In the genomic region with DNA sequence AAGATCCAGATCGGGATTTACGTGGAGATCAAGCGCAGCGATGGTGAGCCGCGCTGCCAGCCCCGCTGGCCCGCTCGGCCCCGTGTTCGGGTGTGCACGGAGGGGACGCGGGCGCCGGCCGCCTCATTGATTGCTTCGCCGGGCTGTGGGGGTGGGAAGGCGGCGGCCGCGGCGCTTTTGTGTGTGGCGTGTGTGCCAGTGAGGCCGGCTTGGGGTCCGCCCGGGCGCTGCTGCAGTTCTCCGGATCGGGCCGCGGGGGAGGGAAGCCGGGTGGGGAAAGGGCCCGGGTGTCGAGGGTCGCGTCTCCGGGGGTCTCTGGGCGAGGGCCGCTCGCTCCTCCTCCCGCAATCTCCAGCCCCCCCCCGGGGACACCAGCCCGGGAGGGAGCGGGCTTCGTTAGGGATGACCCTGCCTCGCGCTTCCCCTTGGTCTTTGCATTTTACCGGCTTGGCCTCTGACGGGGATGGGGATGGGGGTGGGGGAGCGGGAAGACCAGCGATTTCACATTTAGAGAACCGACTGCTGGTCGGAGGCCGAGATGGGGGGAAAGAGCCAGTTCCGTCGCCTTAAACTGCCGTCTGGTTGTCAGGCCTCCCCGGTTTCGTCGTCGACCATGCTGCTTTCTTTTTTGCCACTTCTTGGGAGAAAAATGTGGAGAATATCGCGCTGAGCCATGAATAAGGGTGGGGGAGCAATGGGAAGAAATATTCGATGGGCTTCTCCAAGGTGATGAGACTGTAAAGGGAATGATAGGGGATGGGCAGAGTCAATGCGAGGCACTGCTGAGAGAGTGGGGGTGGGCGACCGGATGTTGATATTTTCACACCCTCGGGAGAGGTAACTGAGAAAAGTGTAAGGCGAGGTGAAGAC, we compare ENCODE assay signal across 8 cellular contexts. TPM values are rescaled to one million over a fixed set of nuclear protein-coding genes. Genes with fewer than 3 reads are reported as not detected.
DNase-seq lines count a peak whose midpoint lies in the region; ATAC-seq and TF ChIP-seq lines count a peak whose summit lies in the region.

No MANE protein-coding gene starts in this region.

- peak overlapping the region; percentile 99 for H3K4me3 Mint-ChIP-seq in GM23338
- peak overlapping the region; percentile 89 for H3K4me3 Mint-ChIP-seq in chondrocyte (ENCODE audit: unreplicated experiment)

- peaks cover 35% of the 10 kb centered on the region for H4K20me1 ChIP-seq in GM23338 (replicated peaks; ENCODE audit: insufficient read depth)

- H3K36me3 Mint-ChIP-seq in GM23338 (ENCODE audit: low read depth) (peaks cover 19% of the 10 kb centered on the region), chondrocyte (ENCODE audit: low read depth) (no peaks in the 10 kb centered on the region)

- peak; percentile 55 for DNase-seq in GM10266 (ENCODE audit: extremely low spot score)
- DNase-seq in GM23338 (ENCODE audit: low spot score) = peak; percentile 70
- DNase-seq in LHCN-M2 (ENCODE audit: low read depth) = peak; percentile 44
- peak; percentile 46 to 49 for DNase-seq in activated CD4-positive, alpha-beta T cell treated with anti-CD3 and anti-CD28 coated beads for 24 hours (ENCODE audit: low read depth in 2 of 2)
- DNase-seq in chondrocyte (ENCODE audit: low spot score) = no peak
- no peak for DNase-seq in left lobe of liver (ENCODE audit: low spot score)
- DNase-seq in stimulated activated CD4-positive, alpha-beta T cell treated with anti-CD3 and anti-CD28 coated beads, Interleukin-2, amount 100 ng/mL, for 48 hours = peak; percentile 46 to 48
- DNase-seq in cortex of kidney (lab: John Stamatoyannopoulos, UW) = no peak

- no peak overlapping the region for H2AFZ ChIP-seq in GM23338

- peaks cover 42% of the 10 kb centered on the region for H3K4me1 Mint-ChIP-seq in GM23338
- H3K4me1 Mint-ChIP-seq in chondrocyte (ENCODE audit: low read depth) = peaks cover 40% of the 10 kb centered on the region

- H3K79me2 ChIP-seq in GM23338 (replicated peaks; ENCODE audit: insufficient read depth) = peaks cover 50% of the 10 kb centered on the region

- peak overlapping the region; percentile 92 for H3K27ac ChIP-seq in GM23338 (ENCODE audit: low read depth)

- no peaks in the 10 kb centered on the region for H3K9me2 ChIP-seq in GM23338 (ENCODE audit: insufficient read depth)

- no peaks in the 10 kb centered on the region for H3K27me3 ChIP-seq in GM23338 (ENCODE audit: insufficient read depth)

- peaks cover 14% of the 10 kb centered on the region for H3K4me1 ChIP-seq in GM23338 (ENCODE audit: insufficient read depth)

- no peak for TF ChIP-seq CTCF in GM10266 (IDR thresholded peaks at IDR 0.05; ENCODE audit: control insufficient read depth, insufficient read depth, low read depth, missing control alignments)
- no peak for TF ChIP-seq CTCF in GM23338 (conservative IDR thresholded peaks at IDR 0.05; ENCODE audit: low read depth in 2 of 2)
- TF ChIP-seq CTCF in chondrocyte (IDR thresholded peaks at IDR 0.05) = no peak

- H3K27me3 Mint-ChIP-seq in GM23338 (ENCODE audit: insufficient read depth, low read depth, poor library complexity) (peaks cover 8% of the 10 kb centered on the region), chondrocyte (ENCODE audit: low read depth) (no peaks in the 10 kb centered on the region)

- H3K9me3 Mint-ChIP-seq in GM23338 (0 out of 3 replicates have a peak, but pooled peaks cover 3% of the 10 kb centered on the region), chondrocyte (ENCODE audit: low read depth) (no peaks in the 10 kb centered on the region)

- no peaks in the 10 kb centered on the region for H3K36me3 ChIP-seq in GM23338 (ENCODE audit: insufficient read depth)

- H3K27ac Mint-ChIP-seq in GM23338 (peak overlapping the region; percentile 99), chondrocyte (ENCODE audit: unreplicated experiment) (peak overlapping the region; percentile 93)

- peak; percentile 40 for ATAC-seq in GM23338
- peak; percentile 56 for ATAC-seq in left lobe of liver

- peaks cover 7% of the 10 kb centered on the region for H3F3A ChIP-seq in GM23338 (replicated peaks; ENCODE audit: low read depth)

- H3K4me2 ChIP-seq in GM23338 = peak overlapping the region; percentile 84

- H3K4me3 ChIP-seq in GM23338 = peak overlapping the region; percentile 77

TF ChIP-seq in GM23338, 12 proteins besides CTCF, POLR2A, EP300 and RAD21:
- no peak for TF ChIP-seq CREB1 (CRISPR knock-in tag; IDR thresholded peaks at IDR 0.05; ENCODE audit: low read depth)
- peak; percentile 39; the same call in 1 of the 2 replicates for TF ChIP-seq POLR2AphosphoS5 (IDR thresholded peaks at IDR 0.05; ENCODE audit: low read depth)

RNA-seq across cellular contexts. Expression of a gene that starts 0.7 kb away (rescaled TPM):
- total RNA-seq in GM23338 (2014; rRNA removed; shearing (Covaris generic)) = 99.1 and 120 TPM in 2 replicates
- polyA plus RNA-seq in GM23338 (2016; fragmentation: Nextera tagmentation; extraction: Ambion mirVana) = 98.7 and 122 TPM in 2 replicates
- 49.4 and 58.1 TPM in 2 replicates for total RNA-seq in LHCN-M2 (2014; rRNA removed)
- 18.1 TPM for polyA plus RNA-seq in LHCN-M2 (2012)
- total RNA-seq in chondrocyte = 34.5 to 37.7 TPM (median 37.3 TPM) in 3 replicates
- total RNA-seq in left lobe of liver = 5.6 TPM

Comparison
In these comparisons a context has a peak if more than half of its experiments do, and no peak if none do; other contexts are left out.
1. DNase-seq: peak in GM10266 (single experiment), GM23338 (single experiment), LHCN-M2 (single experiment), activated CD4-positive, alpha-beta T cell treated with anti-CD3 and anti-CD28 coated beads for 24 hours (2 of 2) and stimulated activated CD4-positive, alpha-beta T cell treated with anti-CD3 and anti-CD28 coated beads, Interleukin-2, amount 100 ng/mL, for 48 hours (2 of 2); none in chondrocyte (single experiment), left lobe of liver (single experiment) and cortex of kidney (single experiment).